ENCODE assay signal across 22 cellular contexts in genomic region chr20:23667666-23668065, GRCh38. TPM values are rescaled to one million over a fixed set of nuclear protein-coding genes. Genes with fewer than 3 reads are reported as not detected.
"Had no signal": no experiment of that assay in that cellular context is flagged by ENCODE, and none has a peak within 500 bp of the region (broad histone marks: within the 10 kb centered on the region; RNA-seq: fewer than 3 reads in every experiment).

No MANE protein-coding gene starts in this region.

- H3K4me3 ChIP-seq: adrenal gland, body of pancreas, breast epithelium, SJCRH30, SK-N-MC had no signal

- H3K27ac ChIP-seq: adrenal gland, body of pancreas, breast epithelium, SJCRH30, SK-N-MC, WERI-Rb-1 had no signal

- H3K27me3 ChIP-seq: adrenal gland, body of pancreas, breast epithelium, SJCRH30 had no signal

- DNase-seq: activated CD4-positive, alpha-beta T cell treated with anti-CD3 and anti-CD28 coated beads for 1 hour; activated CD4-positive, CD25-positive, alpha-beta regulatory T cell; NCI-H1417 treated with DMSO at 0.1 percent for 48 hours; NCI-H187 treated with DMSO at 0.1 percent for 48 hours; NCI-H2081 treated with DMSO at 0.1 percent for 48 hours; T1000 had no signal

- H3K9me3 ChIP-seq: adrenal gland, body of pancreas, breast epithelium, SJCRH30 had no signal

- H3K36me3 ChIP-seq: adrenal gland, breast epithelium, SJCRH30, WERI-Rb-1 had no signal

- H3K4me1 ChIP-seq: adrenal gland, body of pancreas, breast epithelium, SJCRH30 had no signal

RNA-seq across cellular contexts. Expression of gene CST4, which starts 21.2 kb away (rescaled TPM):
- total RNA-seq: activated CD4-positive, alpha-beta memory T cell treated with anti-CD3 and anti-CD28 coated beads, Interleukin-2, amount 10 ng/mL, durations not matched to agents 7 days and 5 days; activated naive CD4-positive, alpha-beta T cell treated with anti-CD3 and anti-CD28 coated beads for 36 hours; activated naive CD4-positive, alpha-beta T cell treated with anti-CD3 and anti-CD28 coated beads, Interleukin-2, amount 50 U/mL, for 72 hours; activated T-helper 2 cell treated with anti-CD3 and anti-CD28 coated beads, Interferon-gamma antibody, Interleukin-2, Interleukin-4, amounts not matched to agents 10 μg/mL and 5 μg/mL and 100 μg/mL, durations not matched to agents 14 hours and 24 hours and 36 hours; adrenal gland; astrocyte; body of pancreas; breast epithelium; cardiac septum; MCF 10A; RPMI7951; SJCRH30; T-helper 1 cell treated with Interleukin-12 subunit alpha and Interleukin-12 subunit beta and Interleukin-4 antibody, amounts not matched to agents 30 ng/mL and 1 ng/mL, for 36 hours; T-helper 2 cell treated with Interferon-gamma antibody and Interleukin-4, amounts not matched to agents 100 ng/mL and 5 ng/mL, for 36 hours had no signal
